22 cellular contexts compared by ENCODE assay signal in the genomic region with DNA sequence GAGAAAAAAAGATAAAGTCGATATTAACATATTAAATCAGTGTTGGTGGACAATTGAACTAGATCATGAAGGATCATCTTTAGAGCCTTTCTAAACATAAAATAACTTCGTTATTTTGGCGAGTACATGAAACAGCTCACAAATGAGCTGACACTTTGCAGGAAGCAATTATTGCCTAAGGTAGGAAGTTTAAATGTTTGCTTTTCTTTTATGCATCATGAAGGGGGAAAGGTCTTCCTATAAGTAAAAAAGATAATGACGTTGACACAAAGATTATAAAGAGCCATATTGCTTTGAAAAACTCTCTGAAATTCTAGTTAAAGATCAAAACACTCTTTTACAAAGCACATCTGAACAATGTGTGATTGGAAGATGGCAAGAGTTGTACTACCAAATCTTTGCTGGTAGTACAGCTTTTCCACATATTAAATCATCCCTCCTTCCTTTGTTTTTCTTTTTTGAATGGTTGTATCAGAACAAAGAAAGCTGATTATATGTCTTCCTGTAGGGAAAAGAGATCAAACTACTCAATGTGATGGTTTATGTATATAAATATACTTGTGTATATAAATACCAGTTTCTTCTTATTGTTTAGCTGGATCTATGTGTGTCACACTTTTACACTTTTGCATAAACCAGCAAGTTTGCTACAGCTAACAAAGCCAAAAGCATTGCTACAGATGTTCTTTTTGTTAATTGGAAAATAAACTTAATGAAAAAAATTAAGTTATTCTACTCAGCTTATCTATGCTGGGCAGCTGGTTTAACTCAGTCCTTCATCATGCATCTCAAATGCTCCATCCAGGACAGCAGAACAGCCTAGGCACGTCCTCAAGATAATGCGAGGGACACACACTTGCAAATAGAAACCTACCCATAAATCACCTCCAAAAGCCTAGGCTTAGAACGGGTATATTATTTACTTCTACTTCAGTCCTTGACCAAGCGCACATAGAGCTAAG.
"Had no signal": no experiment of that assay in that cellular context is flagged by ENCODE, and none has a peak within 500 bp of the region (broad histone marks: within the 10 kb centered on the region; RNA-seq: fewer than 3 reads in every experiment).

No MANE protein-coding gene starts in this region.

- H3K4me1 ChIP-seq: breast epithelium, esophagus muscularis mucosa, foreskin keratinocyte, heart right ventricle, vagina had no signal

- FAIRE-seq: islet of Langerhans, TTC549 had no signal

- ATAC-seq: activated naive CD8-positive, alpha-beta T cell treated with anti-CD3 and anti-CD28 coated beads, Interleukin-2, amount 50 U/mL, for 24 hours; activated T-cell treated with anti-CD3 and anti-CD28 coated beads, Interleukin-2, amount 50 U/mL, for 4 hours; activated T-helper 17 cell treated with anti-CD3 and anti-CD28 coated beads, Interleukin-2, amount 50 U/mL, for 72 hours; foreskin keratinocyte; heart right ventricle; naive thymus-derived CD4-positive, alpha-beta T cell; sciatic nerve; stimulated activated effector memory CD8-positive, alpha-beta T cell treated with anti-CD3 and anti-CD28 coated beads, Interleukin-12 subunit alpha, Interleukin-12 subunit beta, amount 100 ng/mL, for 72 hours had no signal

- H3K9me3 ChIP-seq: breast epithelium, esophagus muscularis mucosa, ovary, vagina had no signal

- H3K4me3 ChIP-seq: breast epithelium, esophagus muscularis mucosa, heart right ventricle, ovary, skin epidermis, vagina had no signal

- DNase-seq: activated CD4-positive, alpha-beta memory T cell treated with anti-CD3 and anti-CD28 coated beads, Interleukin-2, amount 10 ng/mL, durations not matched to agents 7 days and 5 days; activated CD4-positive, alpha-beta T cell treated with anti-CD3 and anti-CD28 coated beads for 1 hour; activated CD4-positive, alpha-beta T cell treated with anti-CD3 and anti-CD28 coated beads, Interleukin-2, amount 10 ng/mL, durations not matched to agents 7 days and 5 days; activated naive CD8-positive, alpha-beta T cell treated with anti-CD3 and anti-CD28 coated beads, Interleukin-2, amount 50 U/mL, for 24 hours; activated T-cell treated with anti-CD3 and anti-CD28 coated beads, Interleukin-2, amount 50 U/mL, for 4 hours; amygdala; endodermal cell; foreskin keratinocyte; heart right ventricle; naive thymus-derived CD4-positive, alpha-beta T cell; ovary; stimulated activated CD4-positive, alpha-beta T cell treated with anti-CD3 and anti-CD28 coated beads, Interleukin-4, amount 100 ng/mL, for 24 hours; WERI-Rb-1 had no signal

- H3K36me3 ChIP-seq: breast epithelium, esophagus muscularis mucosa, heart right ventricle, ovary, vagina, WERI-Rb-1 had no signal

- H3K27me3 ChIP-seq: breast epithelium, esophagus muscularis mucosa, foreskin keratinocyte, heart right ventricle, ovary, vagina had no signal

- H3K27ac ChIP-seq: breast epithelium, esophagus muscularis mucosa, foreskin keratinocyte, heart right ventricle, ovary, skin epidermis, vagina, WERI-Rb-1 had no signal
